Comparison of ENCODE assay signal across 14 cellular contexts in genomic region chr11:68524213-68524612, GRCh38.
DNase-seq lines count a peak whose midpoint lies in the region; ATAC-seq and TF ChIP-seq lines count a peak whose summit lies in the region.
"Had no signal": no experiment of that assay in that cellular context is flagged by ENCODE, and none has a peak within 500 bp of the region (broad histone marks: within the 10 kb centered on the region; RNA-seq: fewer than 3 reads in every experiment).

No MANE protein-coding gene starts in this region.

- DNase-seq in HFF-Myc (ENCODE audit: extremely low read depth, low read depth) = peak; percentile 57
- no peak for DNase-seq in activated CD4-positive, alpha-beta memory T cell treated with anti-CD3 and anti-CD28 coated beads for 36 hours
- DNase-seq in hepatocyte (ENCODE audit: low spot score) = no peak
- DNase-seq in pulmonary artery endothelial cell (ENCODE audit: low read depth, low spot score) = peak; percentile 17
- DNase-seq in amygdala (lab: John Stamatoyannopoulos, UW) = no peak
- DNase-seq in dedifferentiated amniotic fluid mesenchymal stem cell (ENCODE audit: extremely low spot score) = no peak
- DNase-seq: EL, kidney glomerular epithelial cell, NCI-H1105, pancreas, WERI-Rb-1 had no signal

- CTCF ChIA-PET in activated CD4-positive, alpha-beta memory T cell treated with anti-CD3 and anti-CD28 coated beads for 36 hours (lab: Charles Lee) = no interaction called here

- WGBS in hepatocyte (ENCODE audit: low lambda C conversion rate, missing lambda C conversion rate) = 82% methylated on average over 2 of the region's 2 CpGs

- H3K27me3 ChIP-seq in hepatocyte = no peaks in the 10 kb centered on the region
- H3K27me3 ChIP-seq: pancreas, testis had no signal

- peak overlapping the region; percentile 1 for H3K27ac ChIP-seq in hepatocyte
- H3K27ac ChIP-seq: pancreas, RWPE1, testis, WERI-Rb-1 had no signal

- intact Hi-C loops in activated CD4-positive, alpha-beta memory T cell treated with anti-CD3 and anti-CD28 coated beads for 36 hours (cut with micrococcal nuclease) = no loop called here

- peaks cover 19% of the 10 kb centered on the region for H3K4me1 ChIP-seq in hepatocyte (ENCODE audit: insufficient read depth)

- H3K9me3 ChIP-seq in hepatocyte (ENCODE audit: low read depth) = no peaks in the 10 kb centered on the region
- H3K9me3 ChIP-seq: pancreas, testis had no signal

- H3K27ac Mint-ChIP-seq in activated CD4-positive, alpha-beta memory T cell treated with anti-CD3 and anti-CD28 coated beads for 36 hours = peak overlapping the region; percentile 9

- no peaks in the 10 kb centered on the region for H3K36me3 ChIP-seq in hepatocyte (replicated peaks; ENCODE audit: insufficient read depth, low read depth)

- peaks cover 54% of the 10 kb centered on the region for H3K36me3 Mint-ChIP-seq in activated CD4-positive, alpha-beta memory T cell treated with anti-CD3 and anti-CD28 coated beads for 36 hours

- H4K20me1 ChIP-seq in hepatocyte (ENCODE audit: insufficient read depth, poor library complexity, severe bottlenecking) = peaks cover 53% of the 10 kb centered on the region

- H3K4me2 ChIP-seq in hepatocyte = no peak overlapping the region

- H3K4me3 ChIP-seq in HFF-Myc (replicated peaks; ENCODE audit: low read depth, low read length) = no peak overlapping the region
- H3K4me3 ChIP-seq in hepatocyte = no peak overlapping the region
- H3K4me3 ChIP-seq: pancreas, testis had no signal

- H3K79me2 ChIP-seq in hepatocyte = peaks cover 95% of the 10 kb centered on the region

- TF ChIP-seq CTCF in HFF-Myc (IDR thresholded peaks at IDR 0.05; ENCODE audit: low read depth, low read length, missing control alignments) (no peak), hepatocyte (IDR thresholded peaks at IDR 0.05; ENCODE audit: poor library complexity) (no peak)

- H3K4me1 Mint-ChIP-seq in activated CD4-positive, alpha-beta memory T cell treated with anti-CD3 and anti-CD28 coated beads for 36 hours (ENCODE audit: low read depth) = peaks cover 69% of the 10 kb centered on the region

- no peaks in the 10 kb centered on the region for H3K9me3 Mint-ChIP-seq in activated CD4-positive, alpha-beta memory T cell treated with anti-CD3 and anti-CD28 coated beads for 36 hours

- no peak for ATAC-seq in HG03520 (IDR thresholded peaks at IDR 0.05; ENCODE audit: unreplicated experiment)

- no peak overlapping the region for H3K4me3 Mint-ChIP-seq in activated CD4-positive, alpha-beta memory T cell treated with anti-CD3 and anti-CD28 coated beads for 36 hours

- no peaks in the 10 kb centered on the region for H3K27me3 Mint-ChIP-seq in activated CD4-positive, alpha-beta memory T cell treated with anti-CD3 and anti-CD28 coated beads for 36 hours

- POLR2A ChIA-PET in activated CD4-positive, alpha-beta memory T cell treated with anti-CD3 and anti-CD28 coated beads for 36 hours (lab: Charles Lee) = no interaction called here

- no peaks in the 10 kb centered on the region for H3K9me2 ChIP-seq in hepatocyte (replicated peaks; ENCODE audit: insufficient read depth)

- no peak overlapping the region for H2AFZ ChIP-seq in hepatocyte

Comparison
In these comparisons a context has a peak if more than half of its experiments do, and no peak if none do; other contexts are left out.
1. DNase-seq: peak in HFF-Myc (single experiment) and pulmonary artery endothelial cell (single experiment); none in activated CD4-positive, alpha-beta memory T cell treated with anti-CD3 and anti-CD28 coated beads for 36 hours (single experiment), hepatocyte (single experiment), amygdala (0 of 56) and dedifferentiated amniotic fluid mesenchymal stem cell (single experiment).